In the genomic region with DNA sequence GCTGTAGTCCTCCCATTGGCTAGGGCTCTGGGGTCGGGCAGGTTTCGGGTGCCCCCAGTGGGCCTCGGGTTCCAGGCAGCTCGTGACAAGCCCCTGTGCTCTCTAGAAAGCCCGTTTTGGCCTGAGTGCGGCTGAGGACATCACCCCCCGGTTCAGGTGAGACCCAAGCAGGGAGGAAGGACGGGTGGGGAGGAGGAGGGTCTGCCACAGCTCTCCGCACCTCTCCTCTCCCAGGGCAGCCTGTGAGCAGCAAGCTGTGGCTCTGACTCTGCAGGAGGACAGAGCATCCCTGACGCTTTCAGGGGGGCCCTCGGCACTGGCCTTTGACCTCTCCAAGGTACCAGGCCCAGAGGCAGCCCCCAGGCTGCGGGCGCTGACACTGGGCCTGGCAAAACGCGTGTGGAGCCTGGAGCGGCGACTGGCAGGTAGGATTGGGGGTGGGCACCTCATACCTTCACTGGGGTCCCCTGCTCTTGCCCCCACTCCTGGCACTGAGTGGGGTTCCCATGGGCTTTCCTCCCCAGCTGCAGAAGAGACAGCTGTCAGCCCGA, we compare ENCODE assay signal across 8 cellular contexts. TPM values are rescaled to one million over a fixed set of nuclear protein-coding genes. Genes with fewer than 3 reads are reported as not detected.
DNase-seq lines count a peak whose midpoint lies in the region; ATAC-seq, FAIRE-seq and TF ChIP-seq lines count a peak whose summit lies in the region.

No MANE protein-coding gene starts in this region.

- peak overlapping the region; percentile 88 for H3K9ac ChIP-seq in DND-41 (ENCODE audit: low read depth, low read length)

- peak overlapping the region; percentile 24 for H3K27ac Mint-ChIP-seq in endothelial cell (ENCODE audit: unreplicated experiment)

- peak overlapping the region; percentile 75 for H3K27ac ChIP-seq in DND-41 (ENCODE audit: low read length)
- peak overlapping the region in 3 of 4 donors; percentile 35 to 88 (median 82) for H3K27ac ChIP-seq in pancreas

- no peak for DNase-seq in DND-41
- DNase-seq in NB4 (ENCODE audit: low read depth), result no peak
- no peak for DNase-seq in endothelial cell (ENCODE audit: low spot score)
- DNase-seq in pancreas, result no peak
- no peak for DNase-seq in NCI-H510A treated with DMSO at 0.1 percent for 48 hours (lab: John Stamatoyannopoulos, UW)
- no peak for DNase-seq in HuH-7 (ENCODE audit: low spot score)
- DNase-seq in NCI-H2029 (lab: John Stamatoyannopoulos, UW), result no peak
- DNase-seq in effector CD4-positive, alpha-beta T cell, result no peak

- H3K9me3 ChIP-seq in DND-41 (ENCODE audit: insufficient read depth, low read length, severe bottlenecking) (no peaks in the 10 kb centered on the region), pancreas (no peaks in the 10 kb centered on the region)

- H2AFZ ChIP-seq in DND-41 (ENCODE audit: low read depth, low read length), result peak overlapping the region; percentile 69

- no peaks in the 10 kb centered on the region for H3K9me3 Mint-ChIP-seq in endothelial cell (ENCODE audit: unreplicated experiment)

- H3K4me3 ChIP-seq in DND-41 (ENCODE audit: low read depth in 1 of 2, low read length in 2 of 2) (peak overlapping the region; percentile 58 to 76), NB4 (ENCODE audit: low read depth, low read length) (peak overlapping the region; percentile 79), pancreas (peak overlapping the region; percentile 79 to 91 (median 85))

- H3K36me3 Mint-ChIP-seq in endothelial cell (ENCODE audit: low read depth, unreplicated experiment), result peaks cover 12% of the 10 kb centered on the region

- 30 to 32% methylated on average over 12 to 18 of the region's 18 CpGs for WGBS in pancreas, 2 donors

- peak overlapping the region; percentile 98 for H3K4me2 ChIP-seq in DND-41 (ENCODE audit: insufficient read depth, low read length)

- intact Hi-C loops in pancreas (cut with DNase I), result no loop called here

- no peak for TF ChIP-seq POLR2A in NB4 (IDR thresholded peaks at IDR 0.05; ENCODE audit: extremely low read depth, insufficient read length)

- peaks cover 12% of the 10 kb centered on the region for H3K27me3 Mint-ChIP-seq in endothelial cell (ENCODE audit: unreplicated experiment)

- H3K4me1 ChIP-seq in DND-41 (ENCODE audit: insufficient read depth, low read length) (peaks cover 16% of the 10 kb centered on the region), pancreas (peaks cover 0 to 7% (median 7%) of the 10 kb centered on the region in 3 donors)

- peaks cover 16% of the 10 kb centered on the region for H3K79me2 ChIP-seq in DND-41 (ENCODE audit: insufficient read depth, low read length)

- peaks cover 12% of the 10 kb centered on the region for H3K36me3 ChIP-seq in DND-41 (ENCODE audit: insufficient read depth, low read length)
- no peaks in the 10 kb centered on the region for H3K36me3 ChIP-seq in pancreas

- peaks cover 4% of the 10 kb centered on the region for H3K4me1 Mint-ChIP-seq in endothelial cell (ENCODE audit: unreplicated experiment)

- H4K20me1 ChIP-seq in DND-41 (ENCODE audit: insufficient read depth, low read length), result peaks cover 26% of the 10 kb centered on the region

- no peak for FAIRE-seq in pancreas (lab: Jason Lieb, UNC)

- peaks cover 2% of the 10 kb centered on the region for H3K27me3 ChIP-seq in DND-41 (ENCODE audit: insufficient read depth, low read length, poor library complexity)
- H3K27me3 ChIP-seq in pancreas, result no peaks in the 10 kb centered on the region

- ATAC-seq in DND-41 (ENCODE audit: insufficient read depth, low read depth) (no peak; the same call in 2 of the 3 replicates), pancreas (no peak)

- H3K4me3 Mint-ChIP-seq in endothelial cell (ENCODE audit: unreplicated experiment), result no peak overlapping the region

- TF ChIP-seq CTCF in DND-41 (IDR thresholded peaks at IDR 0.05; ENCODE audit: borderline replicate concordance, extremely low read depth, low read length, poor library complexity, severe bottlenecking), result peak; percentile 16
- no peak for TF ChIP-seq CTCF in NB4 (IDR thresholded peaks at IDR 0.05; ENCODE audit: low read depth, low read length)
- no peak for TF ChIP-seq CTCF in endothelial cell (IDR thresholded peaks at IDR 0.05; ENCODE audit: unreplicated experiment)
- no peak for TF ChIP-seq CTCF in pancreas (IDR thresholded peaks at IDR 0.05)

RNA-seq across cellular contexts. Expression of gene PAXX, which starts 0.7 kb away (rescaled TPM):
- total RNA-seq in endothelial cell (ENCODE audit: unreplicated experiment), result 8.3 TPM
- 10 to 100 TPM; 16.0 to 23.5 (median 20.0) TPM for total RNA-seq in pancreas
- 100 to 1,000 TPM; 184 to 222 TPM for polyA plus RNA-seq in pancreas

RNA-seq across cellular contexts. Expression of gene CLIC3, which starts 3.5 kb away (rescaled TPM):
- total RNA-seq in endothelial cell (ENCODE audit: unreplicated experiment), result not detected
- under 1 TPM in 5 of 6 donors, not detected in 1; 0.24 to 0.44 (median 0.38) TPM for total RNA-seq in pancreas
- 1 to 10 TPM; 1.1 to 1.3 TPM for polyA plus RNA-seq in pancreas

RNA-seq across cellular contexts. Expression of gene LCNL1, which starts 10.1 kb away (rescaled TPM):
- total RNA-seq in endothelial cell (ENCODE audit: unreplicated experiment), result not detected
- total RNA-seq in pancreas, result under 1 TPM in 3 of 6 donors, not detected in 3; 0.12 to 0.17 (median 0.14) TPM
- polyA plus RNA-seq in pancreas, result under 1 TPM; 0.23 to 0.38 TPM

RNA-seq across cellular contexts. Expression of gene PTGDS, which starts 15.6 kb away (rescaled TPM):
- total RNA-seq in endothelial cell (ENCODE audit: unreplicated experiment), result not detected
- total RNA-seq in pancreas, result 10 to 100 TPM in 4 of 6 donors, 1 to 10 TPM in 2; 5.7 to 42.7 (median 25.8) TPM
- polyA plus RNA-seq in pancreas, result 10 to 100 TPM; 35.0 to 49.1 TPM

RNA-seq across cellular contexts. Expression of gene ABCA2, which starts 35.1 kb away (rescaled TPM):
- 2.1 TPM for total RNA-seq in endothelial cell (ENCODE audit: unreplicated experiment)
- 10 to 100 TPM; 16.2 to 32.6 (median 25.4) TPM for total RNA-seq in pancreas
- 10 to 100 TPM; 70.4 to 80.0 TPM for polyA plus RNA-seq in pancreas
